Comparison of ENCODE assay signal across 8 cellular contexts in genomic region chr6:29005183-29005885, GRCh38. TPM values are rescaled to one million over a fixed set of nuclear protein-coding genes. Genes with fewer than 3 reads are reported as not detected.
DNase-seq lines count a peak whose midpoint lies in the region; ATAC-seq and TF ChIP-seq lines count a peak whose summit lies in the region.

ZNF311 (minus strand) TSS chr6:29005315; CDS start chr6:29003954, 1,361 bp downstream.

- no peaks in the 10 kb centered on the region for H3K79me2 ChIP-seq in ACC112 (ENCODE audit: control insufficient read depth, insufficient read depth, low read length, unreplicated experiment)

- no peak for TF ChIP-seq EP300 in stomach (IDR thresholded peaks at IDR 0.05)

- H3K36me3 Mint-ChIP-seq in T-helper 17 cell (ENCODE audit: low read depth), result no peaks in the 10 kb centered on the region

- no peak for TF ChIP-seq POLR2A in stomach (IDR thresholded peaks at IDR 0.05)

- 7 to 14% (median 10%) methylated on average over 29 of the region's 29 CpGs for WGBS in stomach, 5 donors

- peaks cover 15% of the 10 kb centered on the region for H3K4me1 Mint-ChIP-seq in T-helper 17 cell

- peak within 1 kb of the TSS; percentile 90 for H3K4me3 Mint-ChIP-seq in T-helper 17 cell

- peak within 1 kb of the TSS; percentile 82 for H3K27ac Mint-ChIP-seq in T-helper 17 cell

- intact Hi-C loops in lower lobe of right lung (cut with DNase I) (no loop called here), stomach (cut with DNase I; ENCODE audit: low total_unique reads) (no loop called here), posterior vena cava (cut with DNase I) (no loop called here)

- peak within 1 kb of the TSS; percentile 87 for H3K4me3 ChIP-seq in ACC112 (ENCODE audit: low read depth, low read length)
- H3K4me3 ChIP-seq in HFF-Myc (replicated peaks; ENCODE audit: low read depth, low read length), result peak within 1 kb of the TSS; percentile 47
- peak within 1 kb of the TSS; percentile 82 to 83 for H3K4me3 ChIP-seq in duodenal mucosa (ENCODE audit: low read depth in 1 of 2, low read length in 2 of 2)
- H3K4me3 ChIP-seq in lower lobe of right lung, result peak within 1 kb of the TSS; percentile 67
- peak within 1 kb of the TSS; percentile 50 to 71 (median 56) for H3K4me3 ChIP-seq in stomach
- H3K4me3 ChIP-seq in WERI-Rb-1 (ENCODE audit: low read depth, low read length), result no peak within 1 kb of the TSS

- ATAC-seq in T-helper 17 cell (peak; percentile 88), lower lobe of right lung (peak; percentile 92 to 99)

- H3K27me3 Mint-ChIP-seq in T-helper 17 cell, result no peaks in the 10 kb centered on the region

- H3K36me3 ChIP-seq in ACC112 (ENCODE audit: insufficient read depth, low read length) (0 out of 2 replicates have a peak, but pooled peaks cover 4% of the 10 kb centered on the region), duodenal mucosa (ENCODE audit: control insufficient read depth in 1 of 2, insufficient read depth in 2 of 2, low read length in 2 of 2) (no peaks in the 10 kb centered on the region), lower lobe of right lung (no peaks in the 10 kb centered on the region), stomach (no peaks in the 10 kb centered on the region), WERI-Rb-1 (no peaks in the 10 kb centered on the region)

- peaks cover 6% of the 10 kb centered on the region for H3K4me1 ChIP-seq in ACC112 (ENCODE audit: control insufficient read depth, insufficient read depth, low read length, unreplicated experiment)
- H3K4me1 ChIP-seq in duodenal mucosa (ENCODE audit: control insufficient read depth in 1 of 2, insufficient read depth in 2 of 2, low read length in 2 of 2), result no peaks in the 10 kb centered on the region
- no peaks in the 10 kb centered on the region for H3K4me1 ChIP-seq in lower lobe of right lung
- peaks cover 0 to 6% (median 0%) of the 10 kb centered on the region in 4 donors for H3K4me1 ChIP-seq in stomach

- DNase-seq in HFF-Myc (ENCODE audit: extremely low read depth, low read depth), result no peak
- no peak for DNase-seq in T-helper 17 cell
- peak; percentile 64 for DNase-seq in lower lobe of right lung
- DNase-seq in stomach, result peak; percentile 47
- no peak for DNase-seq in posterior vena cava (ENCODE audit: low spot score)
- DNase-seq in WERI-Rb-1, result no peak

- H3K27me3 ChIP-seq in ACC112 (ENCODE audit: insufficient read depth, low read length) (no peaks in the 10 kb centered on the region), duodenal mucosa (ENCODE audit: control insufficient read depth in 1 of 2, insufficient read depth in 2 of 2, low read length in 2 of 2) (peaks cover 0 to 7% of the 10 kb centered on the region in 2 donors), lower lobe of right lung (ENCODE audit: low read depth) (no peaks in the 10 kb centered on the region), stomach (peaks cover 0 to 10% (median 0%) of the 10 kb centered on the region in 3 donors), WERI-Rb-1 (ENCODE audit: insufficient read depth, low read depth, severe bottlenecking) (no peaks in the 10 kb centered on the region)

- H2AFZ ChIP-seq in ACC112 (ENCODE audit: low read length, unreplicated experiment), result peak within 1 kb of the TSS; percentile 97

- peak within 1 kb of the TSS; percentile 34 to 36 for H3K9ac ChIP-seq in duodenal mucosa (ENCODE audit: low read depth in 1 of 2, low read length in 2 of 2)

- no peaks in the 10 kb centered on the region for H3K9me3 ChIP-seq in T-helper 17 cell (ENCODE audit: control insufficient read depth, low read length, poor library complexity, severe bottlenecking)
- H3K9me3 ChIP-seq in duodenal mucosa (ENCODE audit: control insufficient read depth in 1 of 2, low read length in 2 of 2), result no peaks in the 10 kb centered on the region
- no peaks in the 10 kb centered on the region for H3K9me3 ChIP-seq in lower lobe of right lung
- H3K9me3 ChIP-seq in stomach, result no peaks in the 10 kb centered on the region
- H3K9me3 ChIP-seq in WERI-Rb-1 (ENCODE audit: severe bottlenecking), result no peaks in the 10 kb centered on the region

- TF ChIP-seq CTCF in HFF-Myc (IDR thresholded peaks at IDR 0.05; ENCODE audit: low read depth, low read length, missing control alignments) (no peak), lower lobe of right lung (IDR thresholded peaks at IDR 0.05) (no peak), stomach (IDR thresholded peaks at IDR 0.05) (no peak), WERI-Rb-1 (IDR thresholded peaks at IDR 0.05; ENCODE audit: low read depth, low read length) (no peak)

- H3K27ac ChIP-seq in ACC112 (ENCODE audit: low read depth, low read length) (no peak within 1 kb of the TSS), duodenal mucosa (ENCODE audit: low read depth, low read length) (no peak within 1 kb of the TSS), lower lobe of right lung (peak within 1 kb of the TSS; percentile 48), stomach (peak within 1 kb of the TSS; percentile 16 to 83 (median 69)), WERI-Rb-1 (no peak within 1 kb of the TSS)

RNA-seq across cellular contexts. Expression of gene ZNF311, which starts in this region (rescaled TPM):
- total RNA-seq in T-helper 17 cell (under 1 TPM; 0.10 to 0.40 TPM), lower lobe of right lung (1.6 TPM), stomach (1 to 10 TPM in 2 of 5 donors, under 1 TPM in 2, not detected in 1; 0.72 to 6.7 (median 1.5) TPM), posterior vena cava (1 to 10 TPM in 1 of 2 donors, under 1 TPM in 1; 0.90 to 1.7 TPM)
- 1 to 10 TPM in 1 of 3 donors, under 1 TPM in 2; 0.50 to 1.2 (median 0.61) TPM for polyA plus RNA-seq in stomach

Comparison
In these comparisons a context has a peak if more than half of its experiments do, and no peak if none do; other contexts are left out.
1. Peak in ATAC-seq in T-helper 17 cell; RNA of the gene not detected or under 1 TPM.
2. H3K27ac ChIP-seq: peak in lower lobe of right lung (single experiment) and stomach (5 of 5); none in ACC112 (single experiment), duodenal mucosa (single experiment) and WERI-Rb-1 (single experiment).
3. DNase-seq: peak in lower lobe of right lung (single experiment) and stomach (single experiment); none in HFF-Myc (single experiment), T-helper 17 cell (0 of 3), posterior vena cava (single experiment) and WERI-Rb-1 (single experiment).